Comparison of ENCODE assay signal across 2 cellular contexts in the genomic region with DNA sequence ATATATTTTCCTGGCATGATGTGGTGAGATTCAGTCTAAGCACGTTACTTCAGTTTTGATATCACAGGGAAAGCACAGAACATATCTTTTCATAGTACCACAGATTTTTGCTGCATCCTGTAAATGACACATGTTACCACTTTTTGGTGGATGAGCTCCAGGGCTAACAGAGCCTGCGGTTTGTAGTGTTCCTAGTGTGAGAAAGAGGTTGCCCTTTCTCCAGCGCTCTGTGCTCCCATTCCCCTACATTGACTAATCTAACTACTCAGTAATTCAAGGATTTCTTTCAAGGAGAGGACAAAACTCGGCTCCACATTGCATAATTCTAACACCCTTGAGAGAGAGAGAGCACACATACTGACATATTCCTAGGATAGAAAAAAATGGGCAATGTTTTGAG.
TF ChIP-seq lines count a peak whose summit lies in the region.

No MANE protein-coding gene starts in this region.

TF ChIP-seq in SK-N-SH treated with all-trans-retinoic acid at 6 μM for 48 hours, 23 proteins besides CTCF, POLR2A, EP300 and RAD21:
- TF ChIP-seq CSDC2 (CRISPR knock-in tag; IDR thresholded peaks at IDR 0.05) (no peak), ZNF70 (CRISPR knock-in tag; IDR thresholded peaks at IDR 0.05) (peak; percentile 74)

TF ChIP-seq in SK-N-SH, 30 proteins besides CTCF, POLR2A, EP300 and RAD21:
- TF ChIP-seq, protein P1, sequence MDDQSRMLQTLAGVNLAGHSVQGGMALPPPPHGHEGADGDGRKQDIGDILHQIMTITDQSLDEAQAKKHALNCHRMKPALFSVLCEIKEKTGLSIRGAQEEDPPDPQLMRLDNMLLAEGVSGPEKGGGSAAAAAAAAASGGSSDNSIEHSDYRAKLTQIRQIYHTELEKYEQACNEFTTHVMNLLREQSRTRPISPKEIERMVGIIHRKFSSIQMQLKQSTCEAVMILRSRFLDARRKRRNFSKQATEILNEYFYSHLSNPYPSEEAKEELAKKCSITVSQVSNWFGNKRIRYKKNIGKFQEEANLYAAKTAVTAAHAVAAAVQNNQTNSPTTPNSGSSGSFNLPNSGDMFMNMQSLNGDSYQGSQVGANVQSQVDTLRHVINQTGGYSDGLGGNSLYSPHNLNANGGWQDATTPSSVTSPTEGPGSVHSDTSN (IDR thresholded peaks at IDR 0.05): no peak
- TF ChIP-seq POLR2AphosphoS5 (IDR thresholded peaks at IDR 0.05; ENCODE audit: low read depth, low read length): no peak
